ENCODE assay signal across 8 cellular contexts in genomic region chr11:64164392-64165312, GRCh38.
DNase-seq lines count a peak whose midpoint lies in the region; ATAC-seq and TF ChIP-seq lines count a peak whose summit lies in the region.

No MANE protein-coding gene starts in this region.

- ATAC-seq in RWPE2 (ENCODE audit: low read depth), result no peak
- ATAC-seq in GM21390 (IDR thresholded peaks at IDR 0.05; ENCODE audit: unreplicated experiment), result no peak
- no peak for ATAC-seq in GM21529 (IDR thresholded peaks at IDR 0.05; ENCODE audit: unreplicated experiment)

- peak overlapping the region; percentile 35 for H3K27ac ChIP-seq in RWPE2 (ENCODE audit: poor library complexity, severe bottlenecking)
- peak overlapping the region; percentile 45 for H3K27ac ChIP-seq in rectal smooth muscle tissue (ENCODE audit: low read depth, low read length)

- H3K9me3 ChIP-seq in RWPE2 (ENCODE audit: severe bottlenecking), result no peaks in the 10 kb centered on the region

- peak overlapping the region; percentile 30 for H3K9ac ChIP-seq in rectal smooth muscle tissue (ENCODE audit: low read length)

- H3K4me3 ChIP-seq in RWPE2 (ENCODE audit: severe bottlenecking) (peak overlapping the region; percentile 67), fibroblast of mammary gland (ENCODE audit: control insufficient read depth, low read depth, low read length) (peak overlapping the region; percentile 53), rectal smooth muscle tissue (ENCODE audit: low read length) (peak overlapping the region; percentile 80)

- H3K4me1 ChIP-seq in RWPE2 (ENCODE audit: insufficient read depth, poor library complexity, severe bottlenecking) (peaks cover 7% of the 10 kb centered on the region), rectal smooth muscle tissue (ENCODE audit: control insufficient read depth, insufficient read depth, low read length) (peaks cover 3% of the 10 kb centered on the region)

- H3K36me3 ChIP-seq in RWPE2 (ENCODE audit: low read depth), result no peaks in the 10 kb centered on the region
- no peaks in the 10 kb centered on the region for H3K36me3 ChIP-seq in rectal smooth muscle tissue (ENCODE audit: control insufficient read depth, insufficient read depth, low read length)

- DNase-seq in NCI-H524 (lab: John Stamatoyannopoulos, UW), result peak; percentile 32 to 56
- DNase-seq in NCI-H524 treated with DMSO at 0.1 percent for 48 hours (lab: John Stamatoyannopoulos, UW), result no peak
- no peak for DNase-seq in RWPE2 (ENCODE audit: low spot score)
- no peak for DNase-seq in fibroblast of mammary gland (ENCODE audit: low read depth)
- no peak for DNase-seq in NCI-H1092 treated with DMSO at 0.1 percent for 48 hours (lab: John Stamatoyannopoulos, UW)

- H3K27me3 ChIP-seq in RWPE2 (ENCODE audit: insufficient read depth, poor library complexity, severe bottlenecking), result no peaks in the 10 kb centered on the region
- H3K27me3 ChIP-seq in rectal smooth muscle tissue (ENCODE audit: control insufficient read depth, insufficient read depth, low read length), result no peaks in the 10 kb centered on the region

- TF ChIP-seq CTCF in RWPE2 (IDR thresholded peaks at IDR 0.05; ENCODE audit: poor library complexity, severe bottlenecking) (no peak), fibroblast of mammary gland (conservative IDR thresholded peaks at IDR 0.05; ENCODE audit: control insufficient read depth, insufficient read depth, low read depth, low read length) (no peak)

Comparison
In these comparisons a context has a peak if more than half of its experiments do, and no peak if none do; other contexts are left out.
1. DNase-seq: peak in NCI-H524 (2 of 2); none in NCI-H524 treated with DMSO at 0.1 percent for 48 hours (single experiment), RWPE2 (single experiment), fibroblast of mammary gland (single experiment) and NCI-H1092 treated with DMSO at 0.1 percent for 48 hours (single experiment).
2. Peak in every context shown above with its lines, with median percentiles within 50 percentile points of each other: H3K4me3 ChIP-seq.